ENCODE assay signal across 8 cellular contexts in the genomic region with DNA sequence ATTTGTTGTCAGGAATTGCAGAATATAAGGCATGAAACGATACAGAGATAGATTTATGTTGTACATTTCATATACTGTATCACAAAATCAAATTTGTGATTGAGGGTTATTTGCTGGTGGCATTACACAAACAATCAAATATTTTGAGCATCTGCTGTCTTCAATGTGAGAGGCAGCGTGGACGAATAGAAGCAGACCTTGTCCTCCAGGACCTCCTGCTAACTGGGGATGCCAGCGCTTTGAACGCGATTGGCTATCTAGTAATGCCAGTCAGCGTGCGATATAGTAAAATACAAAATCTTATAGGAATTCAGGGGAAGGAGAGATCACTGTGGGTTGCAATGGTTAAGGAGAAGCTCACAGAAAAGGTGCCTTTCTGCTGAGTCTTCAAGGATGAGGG. TPM values are rescaled to one million over a fixed set of nuclear protein-coding genes. Genes with fewer than 3 reads are reported as not detected.
A peak's percentile ranks its signal among the peaks of the same experiment; 100 is the strongest.
DNase-seq lines count a peak whose midpoint lies in the region; ATAC-seq and TF ChIP-seq lines count a peak whose summit lies in the region.

No MANE protein-coding gene starts in this region.

- no peaks in the 10 kb centered on the region for H3K9me3 Mint-ChIP-seq in T-helper 2 cell treated with Interferon-gamma antibody and Interleukin-4, amounts not matched to agents 5 μg/mL and 100 μg/mL, for 36 hours
- no peaks in the 10 kb centered on the region for H3K9me3 Mint-ChIP-seq in activated T-helper 2 cell treated with anti-CD3 and anti-CD28 coated beads, Interferon-gamma antibody, Interleukin-2, Interleukin-4, amounts not matched to agents 10 μg/mL and 5 μg/mL and 100 μg/mL, durations not matched to agents 14 hours and 24 hours and 36 hours

- peak overlapping the region in 4 of 5 donors; percentile 89 to 96 (median 92) for H3K27ac ChIP-seq in stomach

- no peak for DNase-seq in T-helper 2 cell treated with Interferon-gamma antibody and Interleukin-4, amounts not matched to agents 5 μg/mL and 100 μg/mL, for 36 hours (ENCODE audit: low spot score)
- no peak for DNase-seq in T-helper 2 cell
- DNase-seq in activated T-helper 2 cell treated with anti-CD3 and anti-CD28 coated beads, Interferon-gamma antibody, Interleukin-2, Interleukin-4, amounts not matched to agents 10 μg/mL and 5 μg/mL and 100 μg/mL, durations not matched to agents 14 hours and 24 hours and 36 hours (ENCODE audit: low spot score), result no peak
- DNase-seq in stomach, result no peak
- no peak for DNase-seq in omental fat pad (ENCODE audit: low spot score)

- H3K27ac Mint-ChIP-seq in T-helper 2 cell treated with Interferon-gamma antibody and Interleukin-4, amounts not matched to agents 5 μg/mL and 100 μg/mL, for 36 hours, result no peak overlapping the region
- no peak overlapping the region for H3K27ac Mint-ChIP-seq in activated T-helper 2 cell treated with anti-CD3 and anti-CD28 coated beads, Interferon-gamma antibody, Interleukin-2, Interleukin-4, amounts not matched to agents 10 μg/mL and 5 μg/mL and 100 μg/mL, durations not matched to agents 14 hours and 24 hours and 36 hours

- 63 to 73% (median 65%) methylated on average over 8 of the region's 8 CpGs for WGBS in stomach, 5 donors

- H3K4me1 Mint-ChIP-seq in T-helper 2 cell treated with Interferon-gamma antibody and Interleukin-4, amounts not matched to agents 5 μg/mL and 100 μg/mL, for 36 hours (ENCODE audit: low read depth), result peaks cover 20% of the 10 kb centered on the region
- H3K4me1 Mint-ChIP-seq in activated T-helper 2 cell treated with anti-CD3 and anti-CD28 coated beads, Interferon-gamma antibody, Interleukin-2, Interleukin-4, amounts not matched to agents 10 μg/mL and 5 μg/mL and 100 μg/mL, durations not matched to agents 14 hours and 24 hours and 36 hours (ENCODE audit: low read depth), result peaks cover 30% of the 10 kb centered on the region

- TF ChIP-seq EP300 in stomach (IDR thresholded peaks at IDR 0.05), result no peak

- H3K27me3 ChIP-seq in stomach, result no peaks in the 10 kb centered on the region

- H3K36me3 ChIP-seq in stomach, result peaks cover 0 to 32% (median 27%) of the 10 kb centered on the region in 4 donors

- H3K4me1 ChIP-seq in stomach, result peaks cover 22 to 45% (median 35%) of the 10 kb centered on the region in 4 donors

- H3K9me3 ChIP-seq in iPS-18c (ENCODE audit: control insufficient read depth, insufficient read depth, low read length) (no peaks in the 10 kb centered on the region), stomach (no peaks in the 10 kb centered on the region)

- peaks cover 9% of the 10 kb centered on the region for H3K27me3 Mint-ChIP-seq in T-helper 2 cell treated with Interferon-gamma antibody and Interleukin-4, amounts not matched to agents 5 μg/mL and 100 μg/mL, for 36 hours (ENCODE audit: low read depth)
- peaks cover 13% of the 10 kb centered on the region for H3K27me3 Mint-ChIP-seq in activated T-helper 2 cell treated with anti-CD3 and anti-CD28 coated beads, Interferon-gamma antibody, Interleukin-2, Interleukin-4, amounts not matched to agents 10 μg/mL and 5 μg/mL and 100 μg/mL, durations not matched to agents 14 hours and 24 hours and 36 hours (ENCODE audit: low read depth)

- TF ChIP-seq POLR2A in stomach (IDR thresholded peaks at IDR 0.05), result no peak

- intact Hi-C loops in activated T-helper 2 cell treated with anti-CD3 and anti-CD28 coated beads, Interferon-gamma antibody, Interleukin-2, Interleukin-4, amounts not matched to agents 10 μg/mL and 5 μg/mL and 100 μg/mL, durations not matched to agents 14 hours and 24 hours and 36 hours (cut with micrococcal nuclease), result loop anchor here (1.0 to 2.0 kb wide), 4 partner anchors 22 to 1022 kb away; a partner anchor contains a TSS
- intact Hi-C loops in stomach (cut with DNase I; ENCODE audit: low total_unique reads), result no loop called here

- TF ChIP-seq CTCF in stomach (IDR thresholded peaks at IDR 0.05) (no peak), omental fat pad (IDR thresholded peaks at IDR 0.05) (no peak)

- ATAC-seq in GM21360 (IDR thresholded peaks at IDR 0.05; ENCODE audit: unreplicated experiment) (no peak), omental fat pad (ENCODE audit: low FRiP score) (no peak), GM19328 (IDR thresholded peaks at IDR 0.05; ENCODE audit: unreplicated experiment) (no peak)

- peak overlapping the region; percentile 87 for H3K4me3 Mint-ChIP-seq in T-helper 2 cell treated with Interferon-gamma antibody and Interleukin-4, amounts not matched to agents 5 μg/mL and 100 μg/mL, for 36 hours
- peak overlapping the region; percentile 81 for H3K4me3 Mint-ChIP-seq in activated T-helper 2 cell treated with anti-CD3 and anti-CD28 coated beads, Interferon-gamma antibody, Interleukin-2, Interleukin-4, amounts not matched to agents 10 μg/mL and 5 μg/mL and 100 μg/mL, durations not matched to agents 14 hours and 24 hours and 36 hours (ENCODE audit: low read depth)

- peaks cover 20% of the 10 kb centered on the region for H3K36me3 Mint-ChIP-seq in T-helper 2 cell treated with Interferon-gamma antibody and Interleukin-4, amounts not matched to agents 5 μg/mL and 100 μg/mL, for 36 hours (ENCODE audit: low read depth)
- peaks cover 29% of the 10 kb centered on the region for H3K36me3 Mint-ChIP-seq in activated T-helper 2 cell treated with anti-CD3 and anti-CD28 coated beads, Interferon-gamma antibody, Interleukin-2, Interleukin-4, amounts not matched to agents 10 μg/mL and 5 μg/mL and 100 μg/mL, durations not matched to agents 14 hours and 24 hours and 36 hours (ENCODE audit: low read depth)

- peak overlapping the region; percentile 77; the same call in 1 of the 2 replicates for H3K4me3 ChIP-seq in iPS-18c (ENCODE audit: insufficient read depth, low read depth, low read length)
- H3K4me3 ChIP-seq in stomach, result peak overlapping the region; percentile 66 to 94 (median 88)

RNA-seq across cellular contexts. Expression of a gene that starts 0.6 kb away (rescaled TPM):
- total RNA-seq in activated T-helper 2 cell treated with anti-CD3 and anti-CD28 coated beads, Interferon-gamma antibody, Interleukin-2, Interleukin-4, amounts not matched to agents 10 μg/mL and 5 μg/mL and 100 μg/mL, durations not matched to agents 14 hours and 24 hours and 36 hours, result 42.1 and 48.7 TPM in 2 replicates
- total RNA-seq in stomach (100 to 1,000 TPM in 1 of 5 donors, 10 to 100 TPM in 4; 45.5 to 173 (median 80.4) TPM), omental fat pad (100 to 1,000 TPM in 3 of 4 donors, 10 to 100 TPM in 1; 90.9 to 135 (median 110) TPM)
- 10 to 100 TPM in 2 of 3 donors, 1 to 10 TPM in 1; 8.7 to 11.6 (median 11.3) TPM for polyA plus RNA-seq in stomach
